23 cellular contexts compared by ENCODE assay signal in genomic region chr10:25142465-25142864, GRCh38. TPM values are rescaled to one million over a fixed set of nuclear protein-coding genes. Genes with fewer than 3 reads are reported as not detected.
A peak's percentile ranks its signal among the peaks of the same experiment; 100 is the strongest.
DNase-seq lines count a peak whose midpoint lies in the region; ATAC-seq, FAIRE-seq and TF ChIP-seq lines count a peak whose summit lies in the region.
"Had no signal": no experiment of that assay in that cellular context is flagged by ENCODE, and none has a peak within 500 bp of the region (broad histone marks: within the 10 kb centered on the region; RNA-seq: fewer than 3 reads in every experiment).

No MANE protein-coding gene starts in this region.

- H3K4me1 ChIP-seq in PC-9 (replicated peaks; ENCODE audit: insufficient read depth) (no peaks in the 10 kb centered on the region), K562 (replicated peaks in 1 of 2; ENCODE audit: control insufficient read depth in 2 of 2, insufficient read depth in 2 of 2, low read length in 2 of 2) (no peaks in the 10 kb centered on the region; a peak in 1 of 5 replicates), left lung (no peaks in the 10 kb centered on the region)

- in situ Hi-C loops in K562 (cut with MboI), result no loop called here

- TF ChIP-seq CTCF in PC-9 (conservative IDR thresholded peaks at IDR 0.05) (no peak), K562 (IDR thresholded peaks at IDR 0.05 in 2 of 3, conservative IDR thresholded peaks at IDR 0.05 in 1 of 3; ENCODE audit: insufficient read depth in 2 of 3, low read depth in 1 of 3, low read length in 3 of 3) (no peak), left lung (IDR thresholded peaks at IDR 0.05) (no peak)

- CTCF ChIA-PET in PC-9 (lab: Charles Lee) (no interaction called here), K562 (lab: Yijun Ruan, JAX; ENCODE audit: low intra/inter-chr PET ratio) (no interaction called here)

- no peaks in the 10 kb centered on the region for H3K9me1 ChIP-seq in K562 (ENCODE audit: control insufficient read depth, insufficient read depth, low read length)

- no peaks in the 10 kb centered on the region for H4K20me1 ChIP-seq in PC-9 (ENCODE audit: insufficient read depth)
- no peaks in the 10 kb centered on the region for H4K20me1 ChIP-seq in K562 (replicated peaks; ENCODE audit: control insufficient read depth, insufficient read depth, low read length)

- no peaks in the 10 kb centered on the region for H3K9me3 ChIP-seq in PC-9 (ENCODE audit: insufficient read depth, low read depth)
- H3K9me3 ChIP-seq in K562 (replicated peaks; ENCODE audit: control insufficient read depth, insufficient read depth, low read depth, low read length), result no peaks in the 10 kb centered on the region
- peaks cover 0 to 1% of the 10 kb centered on the region in 2 donors for H3K9me3 ChIP-seq in left lung

- no peaks in the 10 kb centered on the region for H3K36me3 ChIP-seq in PC-9 (ENCODE audit: low read depth)
- no peaks in the 10 kb centered on the region for H3K36me3 ChIP-seq in K562 (ENCODE audit: control insufficient read depth, insufficient read depth, low read length)
- no peaks in the 10 kb centered on the region for H3K36me3 ChIP-seq in left lung

- H3K4me3 ChIP-seq in PC-9 (no peak overlapping the region), K562 (no peak overlapping the region), left lung (no peak overlapping the region)
- H3K4me3 ChIP-seq: SK-N-MC had no signal

- WGBS in K562 (ENCODE audit: insufficient coverage, low coverage, missing lambda C conversion rate), result 0% methylated on average over 7 of the region's 7 CpGs

- TF ChIP-seq EP300 in K562 (IDR thresholded peaks at IDR 0.05; ENCODE audit: low read length), result no peak

- TF ChIP-seq POLR2A in K562 (conservative IDR thresholded peaks at IDR 0.05), result no peak

- no peak for TF ChIP-seq RAD21 in K562 (CRISPR knock-in tag; conservative IDR thresholded peaks at IDR 0.05 in 1 of 2, IDR thresholded peaks at IDR 0.05 in 1 of 2)

- no TSS peak for BruUV-seq in PC-9 (replicated peaks; lab: Mats Ljungman, UMichigan)
- no TSS peak for BruUV-seq in K562 (replicated peaks; lab: Mats Ljungman, UMichigan)

- intact Hi-C loops in PC-9 (cut with micrococcal nuclease; ENCODE audit: unreplicated experiment), result no loop called here
- intact Hi-C loops in K562 (cut with micrococcal nuclease), result no loop called here
- intact Hi-C loops in left lung (cut with DNase I), result no loop called here

- H3K79me2 ChIP-seq in PC-9 (ENCODE audit: low read depth) (no peaks in the 10 kb centered on the region), K562 (ENCODE audit: control insufficient read depth, insufficient read depth, low read length) (no peaks in the 10 kb centered on the region)

- no peak for ATAC-seq in K562
- ATAC-seq in HG03460 (IDR thresholded peaks at IDR 0.05; ENCODE audit: unreplicated experiment), result no peak
- no peak for ATAC-seq in left lung
- no peak for ATAC-seq in HG02763 (IDR thresholded peaks at IDR 0.05; ENCODE audit: unreplicated experiment)
- ATAC-seq: PC-3, T-cell had no signal

- H2AFZ ChIP-seq in PC-9 (peak overlapping the region; percentile 43; the same call in 1 of the 2 replicates), K562 (ENCODE audit: low read depth, low read length) (no peak overlapping the region)

- no peak for FAIRE-seq in K562 (lab: Jason Lieb, UNC)
- FAIRE-seq: A204.1, GM19239 had no signal

- no peaks in the 10 kb centered on the region for H3K27me3 ChIP-seq in PC-9 (ENCODE audit: insufficient read depth, low read depth)
- H3K27me3 ChIP-seq in K562 (ENCODE audit: control insufficient read depth in 2 of 2, insufficient read depth in 2 of 2, low read length in 2 of 2), result no peaks in the 10 kb centered on the region; a peak in 2 of 5 replicates
- no peaks in the 10 kb centered on the region for H3K27me3 ChIP-seq in left lung

- H3K9ac ChIP-seq in K562 (ENCODE audit: insufficient read depth in 1 of 2, low read depth in 2 of 2, low read length in 2 of 2), result no peak overlapping the region

- POLR2A ChIA-PET in PC-9 (lab: Charles Lee; ENCODE audit: unreplicated experiment) (no interaction called here), K562 (lab: Yijun Ruan, JAX) (interaction anchor here (0.6 kb wide), 1 partner anchor 1289 kb away, joined by 3 read pairs; no protein-coding TSS in a partner anchor)

- H3K27ac ChIP-seq in PC-9, result no peak overlapping the region
- no peak overlapping the region for H3K27ac ChIP-seq in K562 (ENCODE audit: extremely low read depth, low read depth, low read length)
- H3K27ac ChIP-seq in left lung, result no peak overlapping the region
- H3K27ac ChIP-seq: SK-N-MC had no signal

- DNase-seq in A172 (ENCODE audit: low spot score) (peak; percentile 48), H4 (ENCODE audit: low spot score) (peak; percentile 5), PC-9 (no peak), K562 (ENCODE audit: extremely low read depth in 1 of 4, low spot score in 3 of 4) (peak in 1 of 4 experiments; percentile 9), globus pallidus (ENCODE audit: low spot score) (no peak), left lung (no peak)
- DNase-seq: DMS 273 treated with DMSO at 0.1 percent for 48 hours, EL, H7, KG1, NCI-H1417, NCI-H1930, NCI-H446, NCI-H69, PC-3, T-cell had no signal

- H3K9me2 ChIP-seq in PC-9 (ENCODE audit: insufficient read depth), result no peaks in the 10 kb centered on the region

- H3K4me2 ChIP-seq in PC-9 (no peak overlapping the region), K562 (ENCODE audit: insufficient read depth, low read length) (no peak overlapping the region)

- H3F3A ChIP-seq in PC-9 (ENCODE audit: insufficient read depth, low read depth), result no peaks in the 10 kb centered on the region

TF ChIP-seq in K562, 482 proteins besides CTCF, POLR2A, EP300 and RAD21 (continues in another document):
- TF ChIP-seq NRF1 (conservative IDR thresholded peaks at IDR 0.05 in 1 of 2, IDR thresholded peaks at IDR 0.05 in 1 of 2), result peak; percentile 36 to 51; a peak in 2 of 4 replicates
- no peak for TF ChIP-seq GATAD2A (IDR thresholded peaks at IDR 0.05)
- TF ChIP-seq SP2 (IDR thresholded peaks at IDR 0.05; ENCODE audit: extremely low read depth, low read depth, low read length, poor library complexity, severe bottlenecking), result no peak
- TF ChIP-seq ZNF778 (CRISPR knock-in tag; IDR thresholded peaks at IDR 0.05), result no peak
- no peak for TF ChIP-seq ATF6 (CRISPR knock-in tag; IDR thresholded peaks at IDR 0.05)
- no peak for TF ChIP-seq ZNF717 (CRISPR knock-in tag; IDR thresholded peaks at IDR 0.05)
- no peak for TF ChIP-seq DACH1 (IDR thresholded peaks at IDR 0.05; ENCODE audit: partially characterized antibody)
- TF ChIP-seq CBX8 (IDR thresholded peaks at IDR 0.05; ENCODE audit: borderline replicate concordance, extremely low read depth, low read depth, low read length, poor library complexity, severe bottlenecking), result no peak
- TF ChIP-seq CREB1 (IDR thresholded peaks at IDR 0.05), result 0 out of 2 replicates have a peak, but pooled peaks have one; percentile 33
- no peak for TF ChIP-seq CREB1 (CRISPR knock-in tag; IDR thresholded peaks at IDR 0.05)
- TF ChIP-seq SOX6 (IDR thresholded peaks at IDR 0.05), result no peak
- no peak for TF ChIP-seq FUS (optimal IDR thresholded peaks at IDR 0.05; ENCODE audit: low read depth, low read length)
- TF ChIP-seq ELK3 (CRISPR knock-in tag; IDR thresholded peaks at IDR 0.05), result no peak
- TF ChIP-seq ZBTB1 (CRISPR knock-in tag; IDR thresholded peaks at IDR 0.05; ENCODE audit: borderline replicate concordance, low read depth), result no peak

RNA-seq across cellular contexts. Expression of gene GPR158, which starts 32.3 kb away (rescaled TPM):
- 7.1 and 7.3 TPM in 2 replicates for total RNA-seq in A172 (2014; rRNA removed; shearing (Covaris generic))
- total RNA-seq in H4 (2014; rRNA removed; shearing (Covaris generic)), result 0.58 and 1.1 TPM in 2 replicates
- total RNA-seq in PC-9 (2021) (9.0 and 12.2 TPM in 2 replicates), K562 (2014; rRNA removed) (4.4 and 5.1 TPM in 2 replicates), K562 (2014; rRNA removed; fragmentation: Illumina TruSeq; extraction: Trizol) (7.6 and 9.2 TPM in 2 replicates), K562 (2015; rRNA removed; fragmentation: Illumina TruSeq; extraction: Trizol) (7.0 and 7.6 TPM in 2 replicates), K562 (2021) (4.2 and 5.4 TPM in 2 replicates), left lung (under 1 TPM; 0.05 to 0.09 TPM)
- 5.8 and 17.5 TPM in 2 replicates for total RNA-seq in K562 (2011; cell fraction: chromatin; rRNA removed; ENCODE audit: low replicate concordance)
- 2.5 and 3.9 TPM in 2 replicates for total RNA-seq in K562 (2011; cell fraction: nucleolus; rRNA removed)
- total RNA-seq in K562 (2011; cell fraction: nucleoplasm; rRNA removed), result 8.4 and 11.6 TPM in 2 replicates
- polyA plus RNA-seq in K562 (2011; rRNA removed) (1.9 and 4.0 TPM in 2 replicates), K562 (2014; fragmentation: Illumina TruSeq; extraction: Trizol) (4.1 and 5.9 TPM in 2 replicates), K562 (2014; fragmentation: Nextera tagmentation; extraction: Ambion mirVana) (1 to 10 TPM; 4.4 to 5.0 TPM), K562 (2014; rRNA removed) (3.5 and 4.4 TPM in 2 replicates)
- polyA plus RNA-seq in K562 (2011; cell fraction: cytosol; rRNA removed), result 0.72 and 0.77 TPM in 2 replicates
- 3.1 and 4.3 TPM in 2 replicates for polyA plus RNA-seq in K562 (2011; cell fraction: nucleus; rRNA removed)
- polyA plus RNA-seq in K562 (2012), result 3.9 and 4.7 TPM in 2 replicates
- polyA minus RNA-seq in K562 (2011; rRNA and poly(A)+ RNA removed), result 3.4 and 4.2 TPM in 2 replicates
- 0.82 and 5.4 TPM in 2 replicates for polyA minus RNA-seq in K562 (2011; cell fraction: cytosol; rRNA and poly(A)+ RNA removed)
- 5.7 and 7.1 TPM in 2 replicates for polyA minus RNA-seq in K562 (2011; cell fraction: nucleus; rRNA and poly(A)+ RNA removed)
- total RNA-seq: MCF 10A, PC-3, T-cell had no signal
- polyA plus RNA-seq: CD14-positive monocyte had no signal

Comparison
In these comparisons a context has a peak if more than half of its experiments do, and no peak if none do; other contexts are left out.
1. DNase-seq: peak in A172 (single experiment) and H4 (single experiment); none in PC-9 (0 of 2), globus pallidus (single experiment) and left lung (0 of 2).